8 cellular contexts compared by ENCODE assay signal in the genomic region with DNA sequence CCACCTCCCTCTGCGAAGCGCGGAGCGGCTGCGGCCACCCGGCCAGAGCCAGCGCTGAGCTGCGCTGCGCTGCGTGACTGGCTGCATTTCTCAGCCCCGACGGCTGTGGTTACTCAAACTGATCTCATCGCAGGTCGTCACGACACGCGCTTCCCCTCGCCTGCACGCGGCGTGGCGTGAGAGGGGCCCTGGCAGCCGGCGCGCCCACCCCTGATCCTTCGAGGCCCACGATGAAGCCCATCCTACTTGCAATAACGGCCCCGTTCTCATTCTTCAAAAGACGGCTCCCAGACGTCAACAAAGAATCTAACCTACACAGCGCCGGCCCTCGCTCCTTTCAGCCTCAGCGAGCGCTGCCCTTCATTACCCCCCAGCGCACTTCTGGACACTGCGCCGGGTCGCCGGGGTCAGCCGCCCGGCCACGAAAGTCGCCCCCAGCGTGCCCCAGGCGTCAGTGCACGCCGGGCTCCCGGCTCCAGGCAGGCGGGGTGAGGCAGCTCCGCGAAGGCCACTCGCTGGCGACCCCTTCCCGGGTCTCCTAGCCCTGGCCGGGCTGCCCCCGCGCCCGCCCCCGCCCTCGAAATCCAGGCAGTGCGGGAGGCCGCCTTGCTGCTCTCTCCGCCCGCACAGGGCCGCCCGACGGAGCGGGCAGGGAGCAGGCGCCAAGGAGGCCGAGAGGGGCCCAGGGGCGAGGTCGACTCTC. TPM values are rescaled to one million over a fixed set of nuclear protein-coding genes. Genes with fewer than 3 reads are reported as not detected.
DNase-seq lines count a peak whose midpoint lies in the region; ATAC-seq and TF ChIP-seq lines count a peak whose summit lies in the region.

No MANE protein-coding gene starts in this region.

- peak overlapping the region; percentile 43 for H3K27ac ChIP-seq in CD8-positive, alpha-beta memory T cell (ENCODE audit: low read depth, low read length)
- H3K27ac ChIP-seq in HUES48 (ENCODE audit: low read depth, low read length) (peak overlapping the region; percentile 93), esophagus (ENCODE audit: low read depth in 2 of 2, low read length in 1 of 2) (peak overlapping the region; percentile 89 to 96), upper lobe of right lung (peak overlapping the region; percentile 93)

- no peaks in the 10 kb centered on the region for H3K9me3 Mint-ChIP-seq in CD8-positive, alpha-beta memory T cell
- H3K9me3 Mint-ChIP-seq in natural killer cell treated with Interleukin-12 subunit alpha and Interleukin-12 subunit beta and Interleukin-15 and Interleukin-18, amount 100 ng/mL, for 72 hours: no peaks in the 10 kb centered on the region

- peak overlapping the region; percentile 83 for H3K4me3 ChIP-seq in CD8-positive, alpha-beta memory T cell (ENCODE audit: low read length)
- H3K4me3 ChIP-seq in HUES48 (ENCODE audit: low read depth, low read length): peak overlapping the region; percentile 61
- peak overlapping the region; percentile 64 to 68 for H3K4me3 ChIP-seq in esophagus (ENCODE audit: low read depth in 1 of 2, low read length in 2 of 2)
- peak overlapping the region; percentile 72 for H3K4me3 ChIP-seq in upper lobe of right lung

- peaks cover 0 to 8% (median 0%) of the 10 kb centered on the region in 3 donors for H3K36me3 Mint-ChIP-seq in CD8-positive, alpha-beta memory T cell
- no peaks in the 10 kb centered on the region for H3K36me3 Mint-ChIP-seq in natural killer cell treated with Interleukin-12 subunit alpha and Interleukin-12 subunit beta and Interleukin-15 and Interleukin-18, amount 100 ng/mL, for 72 hours

- POLR2A ChIA-PET in CD8-positive, alpha-beta memory T cell (lab: Charles Lee): interaction anchor here (1.2 to 2.0 kb wide), 4 partner anchors 139 to 344 kb away, joined by 3 to 9 read pairs (median 7); a partner anchor contains a TSS

- H3K9me3 ChIP-seq in CD8-positive, alpha-beta memory T cell (ENCODE audit: low read length): no peaks in the 10 kb centered on the region
- H3K9me3 ChIP-seq in HUES48 (ENCODE audit: control insufficient read depth, insufficient read depth, low read length): no peaks in the 10 kb centered on the region
- H3K9me3 ChIP-seq in esophagus (ENCODE audit: control insufficient read depth in 2 of 2, insufficient read depth in 1 of 2, low read depth in 1 of 2, low read length in 1 of 2): no peaks in the 10 kb centered on the region
- H3K9me3 ChIP-seq in upper lobe of right lung: no peaks in the 10 kb centered on the region

- peak; percentile 24 for TF ChIP-seq CTCF in upper lobe of right lung (IDR thresholded peaks at IDR 0.05)

- ATAC-seq in GM21367 (IDR thresholded peaks at IDR 0.05; ENCODE audit: unreplicated experiment) (peak; percentile 19), upper lobe of right lung (peak; percentile 72)
- peak; percentile 51 to 67 for ATAC-seq in natural killer cell treated with Interleukin-12 subunit alpha and Interleukin-12 subunit beta and Interleukin-15 and Interleukin-18, amount 100 ng/mL, for 72 hours

- H3K9ac ChIP-seq in HUES48 (ENCODE audit: low read depth, low read length): peak overlapping the region; percentile 78

- peaks cover 44 to 57% (median 52%) of the 10 kb centered on the region in 3 donors for H3K4me1 Mint-ChIP-seq in CD8-positive, alpha-beta memory T cell
- H3K4me1 Mint-ChIP-seq in natural killer cell treated with Interleukin-12 subunit alpha and Interleukin-12 subunit beta and Interleukin-15 and Interleukin-18, amount 100 ng/mL, for 72 hours (ENCODE audit: low read depth in 2 of 2): peaks cover 30 to 54% of the 10 kb centered on the region in 2 donors

- intact Hi-C loops in upper lobe of right lung (cut with DNase I): no loop called here

- no peaks in the 10 kb centered on the region for H3K27me3 ChIP-seq in CD8-positive, alpha-beta memory T cell (ENCODE audit: insufficient read depth, low read length, poor library complexity, severe bottlenecking)
- peaks cover 68% of the 10 kb centered on the region for H3K27me3 ChIP-seq in HUES48 (ENCODE audit: control insufficient read depth, insufficient read depth, low read length)
- H3K27me3 ChIP-seq in esophagus (ENCODE audit: control insufficient read depth in 1 of 2, insufficient read depth in 2 of 2, low read length in 2 of 2): no peaks in the 10 kb centered on the region
- H3K27me3 ChIP-seq in upper lobe of right lung: no peaks in the 10 kb centered on the region

- DNase-seq in CD8-positive, alpha-beta memory T cell: peak in 3 of 5 donors; percentile 31 to 71 (median 55)
- DNase-seq in activated CD8-positive, alpha-beta memory T cell treated with anti-CD3 and anti-CD28 coated beads for 48 hours (ENCODE audit: low read depth in 2 of 3, low spot score in 2 of 3): peak in 2 of 3 experiments; percentile 6 to 31
- no peak for DNase-seq in natural killer cell treated with Interleukin-12 subunit alpha and Interleukin-12 subunit beta and Interleukin-15 and Interleukin-18, amount 100 ng/mL, for 72 hours (ENCODE audit: low spot score)
- peak; percentile 76 for DNase-seq in upper lobe of right lung
- DNase-seq in DMS 273 (lab: John Stamatoyannopoulos, UW; ENCODE audit: unreplicated experiment): no peak

- peaks cover 0 to 2% of the 10 kb centered on the region in 2 donors for H3K27me3 Mint-ChIP-seq in CD8-positive, alpha-beta memory T cell
- no peaks in the 10 kb centered on the region for H3K27me3 Mint-ChIP-seq in natural killer cell treated with Interleukin-12 subunit alpha and Interleukin-12 subunit beta and Interleukin-15 and Interleukin-18, amount 100 ng/mL, for 72 hours

- H3K4me3 Mint-ChIP-seq in CD8-positive, alpha-beta memory T cell: peak overlapping the region; percentile 95 to 97 (median 95)
- H3K4me3 Mint-ChIP-seq in natural killer cell treated with Interleukin-12 subunit alpha and Interleukin-12 subunit beta and Interleukin-15 and Interleukin-18, amount 100 ng/mL, for 72 hours: peak overlapping the region; percentile 95

- WGBS in esophagus, 2 donors: 9 to 14% methylated on average over 74 of the region's 74 CpGs

- H3K36me3 ChIP-seq in CD8-positive, alpha-beta memory T cell (ENCODE audit: insufficient read depth, low read length): no peaks in the 10 kb centered on the region
- H3K36me3 ChIP-seq in HUES48 (ENCODE audit: control insufficient read depth, insufficient read depth, low read length) (no peaks in the 10 kb centered on the region), esophagus (ENCODE audit: control insufficient read depth in 2 of 2, insufficient read depth in 2 of 2, low read length in 1 of 2) (no peaks in the 10 kb centered on the region), upper lobe of right lung (no peaks in the 10 kb centered on the region)

- CTCF ChIA-PET in CD8-positive, alpha-beta memory T cell (lab: Charles Lee): interaction anchor here (0.9 kb wide), 1 partner anchor 19 kb away, joined by 3 read pairs; no protein-coding TSS in a partner anchor

- H3K4me1 ChIP-seq in CD8-positive, alpha-beta memory T cell (ENCODE audit: insufficient read depth, low read length): peaks cover 9% of the 10 kb centered on the region
- peaks cover 34% of the 10 kb centered on the region for H3K4me1 ChIP-seq in HUES48 (ENCODE audit: control insufficient read depth, insufficient read depth, low read length)
- H3K4me1 ChIP-seq in esophagus (ENCODE audit: control insufficient read depth in 2 of 2, insufficient read depth in 2 of 2, low read length in 1 of 2): peaks cover 0 to 2% of the 10 kb centered on the region in 2 donors
- peaks cover 25% of the 10 kb centered on the region for H3K4me1 ChIP-seq in upper lobe of right lung

- peak overlapping the region; percentile 85 to 99 (median 95) for H3K27ac Mint-ChIP-seq in CD8-positive, alpha-beta memory T cell
- peak overlapping the region; percentile 95 to 96 for H3K27ac Mint-ChIP-seq in natural killer cell treated with Interleukin-12 subunit alpha and Interleukin-12 subunit beta and Interleukin-15 and Interleukin-18, amount 100 ng/mL, for 72 hours

RNA-seq across cellular contexts. Expression of a gene that starts 9.9 kb away (rescaled TPM):
- total RNA-seq in CD8-positive, alpha-beta memory T cell: under 1 TPM; 0.55 to 0.64 TPM
- polyA plus RNA-seq in CD8-positive, alpha-beta memory T cell: 0.56 TPM
- under 1 TPM; 0.21 to 0.33 TPM for polyA plus RNA-seq in esophagus
- 1 to 10 TPM in 1 of 2 donors, under 1 TPM in 1; 0.43 to 1.3 TPM for total RNA-seq in natural killer cell treated with Interleukin-12 subunit alpha and Interleukin-12 subunit beta and Interleukin-15 and Interleukin-18, amount 100 ng/mL, for 72 hours
- 2.1 TPM for total RNA-seq in upper lobe of right lung

Comparison
In these comparisons a context has a peak if more than half of its experiments do, and no peak if none do; other contexts are left out.
1. DNase-seq: peak in CD8-positive, alpha-beta memory T cell (3 of 5), activated CD8-positive, alpha-beta memory T cell treated with anti-CD3 and anti-CD28 coated beads for 48 hours (2 of 3) and upper lobe of right lung (single experiment); none in natural killer cell treated with Interleukin-12 subunit alpha and Interleukin-12 subunit beta and Interleukin-15 and Interleukin-18, amount 100 ng/mL, for 72 hours (single experiment) and DMS 273 (single experiment).
2. H3K27ac ChIP-seq: peak in every context shown above with its lines; median percentile 93 in HUES48; 93 in upper lobe of right lung; 92 in esophagus; 43 in CD8-positive, alpha-beta memory T cell.
3. ATAC-seq: peak in every context shown above with its lines; median percentile 72 in upper lobe of right lung; 59 in natural killer cell treated with Interleukin-12 subunit alpha and Interleukin-12 subunit beta and Interleukin-15 and Interleukin-18, amount 100 ng/mL, for 72 hours; 19 in GM21367.
4. Peak in every context shown above with its lines, with median percentiles within 50 percentile points of each other: H3K4me3 ChIP-seq.